Comparison of ENCODE assay signal across 14 cellular contexts in genomic region chr1:31689821-31690220, GRCh38. TPM values are rescaled to one million over a fixed set of nuclear protein-coding genes. Genes with fewer than 3 reads are reported as not detected.
DNase-seq lines count a peak whose midpoint lies in the region; ATAC-seq, FAIRE-seq and TF ChIP-seq lines count a peak whose summit lies in the region.
"Had no signal": no experiment of that assay in that cellular context is flagged by ENCODE, and none has a peak within 500 bp of the region (broad histone marks: within the 10 kb centered on the region; RNA-seq: fewer than 3 reads in every experiment).

No MANE protein-coding gene starts in this region.

- H3K4me1 ChIP-seq in kidney (ENCODE audit: control insufficient read depth in 1 of 2, insufficient read depth in 1 of 2, low read depth in 1 of 2, low read length in 2 of 2): no peaks in the 10 kb centered on the region
- H3K4me1 ChIP-seq: parathyroid adenoma, upper lobe of left lung had no signal

- DNase-seq in AG04449 (ENCODE audit: low read depth, low spot score) (peak; percentile 86), HT-29 (ENCODE audit: low spot score) (peak; percentile 96), astrocyte of the hippocampus (ENCODE audit: low read depth, low spot score) (peak; percentile 96), kidney (peak; percentile 26), NCI-H2081 (lab: John Stamatoyannopoulos, UW) (no peak), NCI-H1092 (lab: John Stamatoyannopoulos, UW) (no peak)
- DNase-seq in NK-92 treated with Interleukin-12 subunit alpha and Interleukin-12 subunit beta, amount 100 ng/mL, for 24 hours (lab: John Stamatoyannopoulos, UW): no peak
- DNase-seq: activated T-cell treated with anti-CD3 and anti-CD28 coated beads, Interleukin-2, amount 50 U/mL, for 4 hours; KG1; NCI-H524 treated with DMSO at 0.1 percent for 48 hours; upper lobe of left lung had no signal

- POLR2A ChIA-PET in AG04449 (lab: Yijun Ruan, JAX): interaction anchor here (1.1 to 2.0 kb wide), 4 partner anchors 11 to 24 kb away, joined by 3 to 23 read pairs (median 8); partner anchors contain the start of gene COL16A1

- intact Hi-C loops in kidney (cut with DNase I): no loop called here

- no peaks in the 10 kb centered on the region for H3K36me3 ChIP-seq in kidney (ENCODE audit: control insufficient read depth in 1 of 2, insufficient read depth in 2 of 2, low read length in 2 of 2)
- H3K36me3 ChIP-seq: upper lobe of left lung had no signal

- FAIRE-seq in kidney (lab: Jason Lieb, UNC): no peak

- H3K4me3 ChIP-seq in AG04449 (ENCODE audit: low read depth, low read length) (no peak overlapping the region), kidney (ENCODE audit: low read length in 2 of 2) (no peak overlapping the region)
- H3K4me3 ChIP-seq: upper lobe of left lung had no signal

- ATAC-seq in HG03469 (IDR thresholded peaks at IDR 0.05; ENCODE audit: unreplicated experiment): no peak
- ATAC-seq: activated T-cell treated with anti-CD3 and anti-CD28 coated beads, Interleukin-2, amount 50 U/mL, for 4 hours had no signal

- no peak overlapping the region for H3K9ac ChIP-seq in kidney (ENCODE audit: low read length in 2 of 2)
- H3K9ac ChIP-seq: parathyroid adenoma had no signal

- no peak overlapping the region for H3K27ac ChIP-seq in kidney (ENCODE audit: low read depth in 2 of 2, low read length in 2 of 2)
- H3K27ac ChIP-seq: C4-2B, parathyroid adenoma, upper lobe of left lung had no signal

- no peaks in the 10 kb centered on the region for H3K9me3 ChIP-seq in kidney (ENCODE audit: control insufficient read depth in 1 of 2, low read length in 2 of 2)
- H3K9me3 ChIP-seq: upper lobe of left lung had no signal

- CTCF ChIA-PET in AG04449 (lab: Yijun Ruan, JAX): interaction anchor here (0.6 to 2.6 kb wide), 9 partner anchors 8 to 56 kb away, joined by 3 to 10 read pairs (median 5); partner anchors contain the start of gene COL16A1

- TF ChIP-seq CTCF in AG04449 (IDR thresholded peaks at IDR 0.05; ENCODE audit: insufficient read depth, low read length, missing control alignments): no peak
- TF ChIP-seq CTCF in kidney (IDR thresholded peaks at IDR 0.05; ENCODE audit: borderline replicate concordance, extremely low read depth, insufficient read depth): no peak

RNA-seq across cellular contexts. Expression of gene COL16A1, which starts 14.0 kb away (rescaled TPM):
- total RNA-seq in HT-29 (2014; rRNA removed; shearing (Covaris generic)): 31.0 and 37.5 TPM in 2 replicates
- total RNA-seq in kidney: 29.0 TPM
- 9.2 TPM for polyA plus RNA-seq in kidney (ENCODE audit: insufficient read depth, low read depth, low replicate concordance)

RNA-seq across cellular contexts. Expression of gene PEF1, which starts 45.1 kb away (rescaled TPM):
- 114 and 119 TPM in 2 replicates for total RNA-seq in HT-29 (2014; rRNA removed; shearing (Covaris generic))
- 69.0 TPM for total RNA-seq in kidney
- 120 TPM for polyA plus RNA-seq in kidney (ENCODE audit: insufficient read depth, low read depth, low replicate concordance)

Comparison
In these comparisons a context has a peak if more than half of its experiments do, and no peak if none do; other contexts are left out.
1. DNase-seq: peak in AG04449 (single experiment), HT-29 (single experiment), astrocyte of the hippocampus (single experiment) and kidney (single experiment); none in NCI-H2081 (0 of 2), NK-92 treated with Interleukin-12 subunit alpha and Interleukin-12 subunit beta, amount 100 ng/mL, for 24 hours (single experiment) and NCI-H1092 (single experiment).